1 cellular context compared by ENCODE assay signal in genomic region chr9:137694962-137695875, GRCh38.
A peak's percentile ranks its signal among the peaks of the same experiment; 100 is the strongest.
TF ChIP-seq lines count a peak whose summit lies in the region.

No MANE protein-coding gene starts in this region.

TF ChIP-seq in HepG2, 621 proteins besides CTCF, POLR2A, EP300 and RAD21 (continued from another document and continues in another):
- peak; percentile 72 for TF ChIP-seq ZFP91 (CRISPR knock-in tag; IDR thresholded peaks at IDR 0.05; ENCODE audit: borderline replicate concordance)
- TF ChIP-seq ZNF343 (CRISPR knock-in tag; IDR thresholded peaks at IDR 0.05), result no peak
- no peak for TF ChIP-seq ASH2L (IDR thresholded peaks at IDR 0.05; ENCODE audit: insufficient read length, low read depth, low read length)
- no peak for TF ChIP-seq ZNF205 (CRISPR knock-in tag; IDR thresholded peaks at IDR 0.05)
- TF ChIP-seq HOXA3 (CRISPR knock-in tag; IDR thresholded peaks at IDR 0.05), result peak; percentile 62
- no peak for TF ChIP-seq TCF7 (IDR thresholded peaks at IDR 0.05; ENCODE audit: low read depth)
- TF ChIP-seq STAT5B (CRISPR knock-in tag; IDR thresholded peaks at IDR 0.05), result no peak
- no peak for TF ChIP-seq ZNF142 (CRISPR knock-in tag; IDR thresholded peaks at IDR 0.05)
- TF ChIP-seq ZNF3 (CRISPR knock-in tag; IDR thresholded peaks at IDR 0.05), result no peak
- peak; percentile 43; the same call in 1 of the 2 replicates for TF ChIP-seq NRL (CRISPR knock-in tag; IDR thresholded peaks at IDR 0.05; ENCODE audit: borderline replicate concordance)
- no peak for TF ChIP-seq ZNF513 (CRISPR knock-in tag; conservative IDR thresholded peaks at IDR 0.05)
- no peak for TF ChIP-seq CERS6 (CRISPR knock-in tag; IDR thresholded peaks at IDR 0.05)
- no peak for TF ChIP-seq ZNF691 (CRISPR knock-in tag; IDR thresholded peaks at IDR 0.05; ENCODE audit: borderline replicate concordance, low read depth)
- no peak for TF ChIP-seq KAT2B (IDR thresholded peaks at IDR 0.05; ENCODE audit: borderline replicate concordance, low read depth, low read length)
- TF ChIP-seq ZIK1 (CRISPR knock-in tag; IDR thresholded peaks at IDR 0.05; ENCODE audit: borderline replicate concordance, low read depth), result no peak
- TF ChIP-seq ZNF138 (CRISPR knock-in tag; IDR thresholded peaks at IDR 0.05; ENCODE audit: low read depth), result no peak
- no peak for TF ChIP-seq ZNF280B (CRISPR knock-in tag; IDR thresholded peaks at IDR 0.05; ENCODE audit: borderline replicate concordance)
- no peak for TF ChIP-seq GABPA (IDR thresholded peaks at IDR 0.05; ENCODE audit: low read depth, low read length)
- no peak for TF ChIP-seq GABPA (CRISPR knock-in tag; IDR thresholded peaks at IDR 0.05; ENCODE audit: low read depth)
- TF ChIP-seq ZBTB40 (IDR thresholded peaks at IDR 0.05), result no peak
- no peak for TF ChIP-seq ZBTB40 (CRISPR knock-in tag; IDR thresholded peaks at IDR 0.05)
- TF ChIP-seq ZNF619 (CRISPR knock-in tag; IDR thresholded peaks at IDR 0.05), result no peak
- no peak for TF ChIP-seq CCDC6 (CRISPR knock-in tag; IDR thresholded peaks at IDR 0.05)
- TF ChIP-seq NCOA5 (CRISPR knock-in tag; IDR thresholded peaks at IDR 0.05), result no peak
- TF ChIP-seq MAF1 (CRISPR knock-in tag; IDR thresholded peaks at IDR 0.05; ENCODE audit: borderline replicate concordance), result no peak
- TF ChIP-seq HMGXB3 (CRISPR knock-in tag; IDR thresholded peaks at IDR 0.05; ENCODE audit: borderline replicate concordance), result no peak
- no peak for TF ChIP-seq ETV6 (CRISPR knock-in tag; conservative IDR thresholded peaks at IDR 0.05)
- no peak for TF ChIP-seq IRX3 (CRISPR knock-in tag; IDR thresholded peaks at IDR 0.05; ENCODE audit: borderline replicate concordance, low read depth)
